In genomic region chr5:100535060-100536005, GRCh38 we compare ENCODE assay signal across 8 cellular contexts. TPM values are rescaled to one million over a fixed set of nuclear protein-coding genes. Genes with fewer than 3 reads are reported as not detected.
A peak's percentile ranks its signal among the peaks of the same experiment; 100 is the strongest.
DNase-seq lines count a peak whose midpoint lies in the region; ATAC-seq and TF ChIP-seq lines count a peak whose summit lies in the region.

Gene FAM174A, plus strand, starts transcription at chr5:100535374. Its CDS starts 157 bp downstream, at chr5:100535531.

- H3K4me1 Mint-ChIP-seq in CD14-positive monocyte = peaks cover 19% of the 10 kb centered on the region
- H3K4me1 Mint-ChIP-seq in activated CD8-positive, alpha-beta T cell treated with anti-CD3 and anti-CD28 coated beads for 36 hours (ENCODE audit: low read depth) = peaks cover 23% of the 10 kb centered on the region

- H3K9me3 ChIP-seq in ectodermal cell (ENCODE audit: control insufficient read depth, low read length) (peaks cover 2% of the 10 kb centered on the region), lower lobe of right lung (peaks cover 13% of the 10 kb centered on the region)

- DNase-seq in CD14-positive monocyte (ENCODE audit: low spot score) (peak; percentile 95), NCI-H82 treated with DMSO at 0.1 percent for 48 hours (lab: John Stamatoyannopoulos, UW; ENCODE audit: unreplicated experiment) (peak; percentile 36), lower lobe of right lung (peak; percentile 96)
- peak; percentile 96 for DNase-seq in activated CD8-positive, alpha-beta T cell treated with anti-CD3 and anti-CD28 coated beads for 36 hours
- DNase-seq in stimulated activated CD4-positive, alpha-beta T cell treated with anti-CD3 and anti-CD28 coated beads, TNF-alpha, amount 100 ng/mL, for 24 hours (ENCODE audit: low read depth in 3 of 3) = peak; percentile 84 to 89 (median 88)

- no peaks in the 10 kb centered on the region for H3K36me3 ChIP-seq in ectodermal cell (ENCODE audit: control insufficient read depth, insufficient read depth, low read length)
- no peaks in the 10 kb centered on the region for H3K36me3 ChIP-seq in lower lobe of right lung

- intact Hi-C loops in CD14-positive monocyte (cut with micrococcal nuclease) = no loop called here
- intact Hi-C loops in activated CD8-positive, alpha-beta T cell treated with anti-CD3 and anti-CD28 coated beads for 36 hours (cut with micrococcal nuclease) = loop anchor here (5.0 kb wide), 1 partner anchor 367 kb away; the partner anchor contains the start of gene ST8SIA4
- intact Hi-C loops in lower lobe of right lung (cut with DNase I) = no loop called here

- H3K36me3 Mint-ChIP-seq in CD14-positive monocyte = peaks cover 0 to 2% of the 10 kb centered on the region in 2 donors
- H3K36me3 Mint-ChIP-seq in activated CD8-positive, alpha-beta T cell treated with anti-CD3 and anti-CD28 coated beads for 36 hours (ENCODE audit: low read depth) = peaks cover 29% of the 10 kb centered on the region

- POLR2A ChIA-PET in activated CD8-positive, alpha-beta T cell treated with anti-CD3 and anti-CD28 coated beads for 36 hours (lab: Charles Lee) = interaction anchor here (0.6 to 1.0 kb wide), 2 partner anchors 67 to 171 kb away, joined by 3 read pairs; no protein-coding TSS in a partner anchor

- ATAC-seq in GM19438 (IDR thresholded peaks at IDR 0.05; ENCODE audit: low read depth, unreplicated experiment) (peak; percentile 99), HG03575 (IDR thresholded peaks at IDR 0.05; ENCODE audit: extremely low read depth, insufficient number of reproducible peaks, low FRiP score, unreplicated experiment) (peak; percentile 91), lower lobe of right lung (peak; percentile 98 to 99)
- peak; percentile 92 for ATAC-seq in activated CD8-positive, alpha-beta T cell treated with anti-CD3 and anti-CD28 coated beads for 36 hours

- H3K27ac ChIP-seq in ectodermal cell (ENCODE audit: insufficient read depth, low read depth, low read length, poor library complexity, severe bottlenecking) = peak within 1 kb of the TSS; percentile 65
- peak within 1 kb of the TSS; percentile 94 for H3K27ac ChIP-seq in lower lobe of right lung

- H3K4me3 ChIP-seq in ectodermal cell (ENCODE audit: insufficient read depth, low read depth, low read length) = peak within 1 kb of the TSS; percentile 92
- peak within 1 kb of the TSS; percentile 88 for H3K4me3 ChIP-seq in lower lobe of right lung

- CTCF ChIA-PET in activated CD8-positive, alpha-beta T cell treated with anti-CD3 and anti-CD28 coated beads for 36 hours (lab: Charles Lee) = interaction anchor here (1.5 kb wide), 1 partner anchor 367 kb away, joined by 5 read pairs; no protein-coding TSS in a partner anchor

- WGBS in ectodermal cell, 2 experiments = 1% methylated on average over 62 of the region's 62 CpGs

- peak within 1 kb of the TSS; percentile 97 to 99 for H3K4me3 Mint-ChIP-seq in CD14-positive monocyte
- H3K4me3 Mint-ChIP-seq in activated CD8-positive, alpha-beta T cell treated with anti-CD3 and anti-CD28 coated beads for 36 hours = peak within 1 kb of the TSS; percentile 97

- TF ChIP-seq CTCF in CD14-positive monocyte (IDR thresholded peaks at IDR 0.05) (no peak), lower lobe of right lung (IDR thresholded peaks at IDR 0.05) (no peak)
- no peak for TF ChIP-seq CTCF in activated CD8-positive, alpha-beta T cell treated with anti-CD3 and anti-CD28 coated beads for 36 hours (IDR thresholded peaks at IDR 0.05)

- H3K4me1 ChIP-seq in ectodermal cell (ENCODE audit: control insufficient read depth, insufficient read depth, low read length) (no peaks in the 10 kb centered on the region), lower lobe of right lung (peaks cover 21% of the 10 kb centered on the region)

- peaks cover 10 to 16% (median 14%) of the 10 kb centered on the region in 7 donors for H3K9me3 Mint-ChIP-seq in CD14-positive monocyte
- H3K9me3 Mint-ChIP-seq in activated CD8-positive, alpha-beta T cell treated with anti-CD3 and anti-CD28 coated beads for 36 hours = peaks cover 19% of the 10 kb centered on the region

- H3K27me3 ChIP-seq in ectodermal cell (ENCODE audit: control insufficient read depth, insufficient read depth, low read length, poor library complexity, severe bottlenecking) = no peaks in the 10 kb centered on the region
- no peaks in the 10 kb centered on the region for H3K27me3 ChIP-seq in lower lobe of right lung (ENCODE audit: low read depth)

- peak within 1 kb of the TSS; percentile 91 to 98 (median 96) for H3K27ac Mint-ChIP-seq in CD14-positive monocyte
- peak within 1 kb of the TSS; percentile 89 for H3K27ac Mint-ChIP-seq in activated CD8-positive, alpha-beta T cell treated with anti-CD3 and anti-CD28 coated beads for 36 hours

- no peaks in the 10 kb centered on the region for H3K27me3 Mint-ChIP-seq in CD14-positive monocyte (ENCODE audit: low read depth in 3 of 3)
- no peaks in the 10 kb centered on the region for H3K27me3 Mint-ChIP-seq in activated CD8-positive, alpha-beta T cell treated with anti-CD3 and anti-CD28 coated beads for 36 hours

RNA-seq across cellular contexts. Expression of gene FAM174A, which starts in this region (rescaled TPM):
- 10 to 100 TPM in 1 of 2 donors, 1 to 10 TPM in 1; 9.2 to 11.1 TPM for polyA plus RNA-seq in CD14-positive monocyte
- 1 to 10 TPM; 5.9 to 6.6 TPM for total RNA-seq in activated CD8-positive, alpha-beta T cell treated with anti-CD3 and anti-CD28 coated beads for 36 hours
- 5.6 TPM for polyA plus RNA-seq in ectodermal cell (2013, experiment 1 of 4)
- 6.2 TPM for polyA plus RNA-seq in ectodermal cell (2013, experiment 2 of 4)
- polyA plus RNA-seq in ectodermal cell (2013, experiment 3 of 4) = 6.1 TPM
- 6.4 TPM for polyA plus RNA-seq in ectodermal cell (2013, experiment 4 of 4)
- 20.5 TPM for total RNA-seq in lower lobe of right lung

Comparison
In these comparisons a context has a peak if more than half of its experiments do, and no peak if none do; other contexts are left out.
1. Peak in every context shown above with its lines: DNase-seq, ATAC-seq, H3K4me3 ChIP-seq and H3K27ac ChIP-seq.
2. DNase-seq: peak in every context shown above with its lines; median percentile 96 in activated CD8-positive, alpha-beta T cell treated with anti-CD3 and anti-CD28 coated beads for 36 hours; 96 in lower lobe of right lung; 95 in CD14-positive monocyte; 88 in stimulated activated CD4-positive, alpha-beta T cell treated with anti-CD3 and anti-CD28 coated beads, TNF-alpha, amount 100 ng/mL, for 24 hours; 36 in NCI-H82 treated with DMSO at 0.1 percent for 48 hours.